1 cellular context compared by ENCODE assay signal in the genomic region with DNA sequence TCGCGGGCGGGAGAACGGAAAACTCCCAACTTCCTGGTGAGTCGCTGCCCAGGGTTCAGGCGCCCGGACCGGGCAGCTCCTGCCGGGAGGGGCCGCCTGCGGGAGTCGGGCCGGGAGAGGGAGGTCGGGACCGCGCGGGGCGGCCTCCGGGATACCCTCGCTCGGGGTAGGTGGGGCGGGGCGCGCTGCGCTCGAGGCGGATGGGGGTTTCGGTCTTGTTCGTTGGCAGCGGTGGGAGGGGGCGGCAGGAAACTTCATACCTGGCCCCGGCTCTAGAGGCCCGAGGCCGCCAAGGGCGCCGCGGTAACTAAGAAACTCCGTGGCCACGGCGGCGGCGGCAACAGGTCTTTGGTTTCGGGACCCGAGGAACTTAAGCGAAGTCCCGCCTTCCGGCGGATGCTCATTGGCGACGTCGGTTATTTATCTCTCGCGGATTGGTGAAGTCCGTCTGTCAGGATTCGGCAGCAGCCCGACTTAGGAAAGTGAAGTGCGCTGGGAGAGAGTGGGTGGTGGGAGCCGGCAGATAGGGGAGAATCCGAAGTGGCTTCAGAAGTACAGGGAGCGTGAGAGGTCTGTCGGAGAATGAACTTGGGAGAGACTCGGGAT.
A peak's percentile ranks its signal among the peaks of the same experiment; 100 is the strongest.
TF ChIP-seq lines count a peak whose summit lies in the region.

No MANE protein-coding gene starts in this region.

TF ChIP-seq in H1, 55 proteins besides CTCF, POLR2A, EP300 and RAD21:
- TF ChIP-seq KDM4A (IDR thresholded peaks at IDR 0.05; ENCODE audit: low read depth, low read length, severe bottlenecking), result peak; percentile 70
- TF ChIP-seq RXRA (IDR thresholded peaks at IDR 0.05; ENCODE audit: insufficient read depth, low read depth, low read length), result no peak
- TF ChIP-seq CHD2 (IDR thresholded peaks at IDR 0.05; ENCODE audit: low read length), result peak; percentile 59
- TF ChIP-seq GABPA (IDR thresholded peaks at IDR 0.05; ENCODE audit: borderline replicate concordance, insufficient read depth, low read length), result no peak
- peak; percentile 28 for TF ChIP-seq SP2 (IDR thresholded peaks at IDR 0.05; ENCODE audit: low read length)
- peak; percentile 88 for TF ChIP-seq ASH2L (IDR thresholded peaks at IDR 0.05; ENCODE audit: low read length)
- peak; percentile 22; the same call in 1 of the 2 replicates for TF ChIP-seq TBP (IDR thresholded peaks at IDR 0.05; ENCODE audit: low read depth, low read length)
- TF ChIP-seq PHF8 (conservative IDR thresholded peaks at IDR 0.05; ENCODE audit: low read depth, low read length), result peak; percentile 55; the same call in 1 of the 2 replicates
- no peak for TF ChIP-seq CEBPB (IDR thresholded peaks at IDR 0.05; ENCODE audit: low read depth, low read length)
- TF ChIP-seq TAF1 (IDR thresholded peaks at IDR 0.05; ENCODE audit: low read depth, low read length), result peak; percentile 64; the same call in 1 of the 2 replicates
- TF ChIP-seq BCL11A (IDR thresholded peaks at IDR 0.05; ENCODE audit: low read depth in 2 of 2, low read length in 2 of 2), result no peak
- TF ChIP-seq HDAC2 (IDR thresholded peaks at IDR 0.05; ENCODE audit: borderline replicate concordance in 1 of 2, low read depth in 2 of 2, low read length in 2 of 2), result peak in 1 of 2 experiments; percentile 30; a peak in 1 of 4 replicates
- TF ChIP-seq, protein P1, sequence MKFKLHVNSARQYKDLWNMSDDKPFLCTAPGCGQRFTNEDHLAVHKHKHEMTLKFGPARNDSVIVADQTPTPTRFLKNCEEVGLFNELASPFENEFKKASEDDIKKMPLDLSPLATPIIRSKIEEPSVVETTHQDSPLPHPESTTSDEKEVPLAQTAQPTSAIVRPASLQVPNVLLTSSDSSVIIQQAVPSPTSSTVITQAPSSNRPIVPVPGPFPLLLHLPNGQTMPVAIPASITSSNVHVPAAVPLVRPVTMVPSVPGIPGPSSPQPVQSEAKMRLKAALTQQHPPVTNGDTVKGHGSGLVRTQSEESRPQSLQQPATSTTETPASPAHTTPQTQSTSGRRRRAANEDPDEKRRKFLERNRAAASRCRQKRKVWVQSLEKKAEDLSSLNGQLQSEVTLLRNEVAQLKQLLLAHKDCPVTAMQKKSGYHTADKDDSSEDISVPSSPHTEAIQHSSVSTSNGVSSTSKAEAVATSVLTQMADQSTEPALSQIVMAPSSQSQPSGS (IDR thresholded peaks at IDR 0.05; ENCODE audit: low read length), result no peak
- no peak for TF ChIP-seq CBX5 (IDR thresholded peaks at IDR 0.05; ENCODE audit: low read depth, low read length)
- peak; percentile 14; the same call in 1 of the 2 replicates for TF ChIP-seq RBBP5 (IDR thresholded peaks at IDR 0.05; ENCODE audit: borderline replicate concordance, low read depth, low read length)
- peak; percentile 81 for TF ChIP-seq SP1 (IDR thresholded peaks at IDR 0.05; ENCODE audit: low read depth, low read length)
TF ChIP-seq in H1: peak in this region for 10.
